In genomic region chr20:9969626-9970025, GRCh38 we compare ENCODE assay signal across 22 cellular contexts.
DNase-seq lines count a peak whose midpoint lies in the region; ATAC-seq, FAIRE-seq and TF ChIP-seq lines count a peak whose summit lies in the region.
"Had no signal": no experiment of that assay in that cellular context is flagged by ENCODE, and none has a peak within 500 bp of the region (broad histone marks: within the 10 kb centered on the region; RNA-seq: fewer than 3 reads in every experiment).

No MANE protein-coding gene starts in this region.

- CTCF ChIA-PET in mammary epithelial cell (lab: Charles Lee; ENCODE audit: low non-redundant PET), result no interaction called here
- CTCF ChIA-PET in IMR-90 (lab: Yijun Ruan, JAX), result no interaction called here

- POLR2A ChIA-PET in IMR-90 (lab: Charles Lee; ENCODE audit: unreplicated experiment), result no interaction called here

- no peak for FAIRE-seq in bronchial epithelial cell (lab: Jason Lieb, UNC)
- FAIRE-seq: D721Med, GM12891, GM18507 had no signal

- H2AFZ ChIP-seq in mammary epithelial cell (ENCODE audit: low read depth, low read length), result no peak overlapping the region
- no peak overlapping the region for H2AFZ ChIP-seq in IMR-90 (replicated peaks; ENCODE audit: low read length, poor library complexity)

- H2AK5ac ChIP-seq in IMR-90 (ENCODE audit: low read depth, low read length), result no peak overlapping the region

- no peak overlapping the region for H4K91ac ChIP-seq in IMR-90 (ENCODE audit: insufficient read depth, low read depth, low read length)

- 100% methylated on average over 1 of the region's 1 CpG for WGBS in mammary epithelial cell (ENCODE audit: low coverage, missing lambda C conversion rate)
- no CpG with 5 or more reads among the region's 1 CpG for WGBS in IMR-90 (ENCODE audit: extremely low coverage in 2 of 2, insufficient read length in 1 of 2), 2 experiments

- BruUV-seq in mammary epithelial cell (replicated peaks; lab: Mats Ljungman, UMichigan), result no TSS peak
- BruUV-seq in IMR-90 (replicated peaks; lab: Mats Ljungman, UMichigan), result no TSS peak

- H3K23ac ChIP-seq in IMR-90 (ENCODE audit: low read depth, low read length), result no peak overlapping the region

- H3K4ac ChIP-seq in IMR-90 (ENCODE audit: low read depth, low read length), result no peak overlapping the region

- no peak overlapping the region for H3K4me2 ChIP-seq in mammary epithelial cell (ENCODE audit: insufficient read depth, low read depth, low read length)
- no peak overlapping the region for H3K4me2 ChIP-seq in IMR-90 (ENCODE audit: low read depth, low read length)
- H3K4me2 ChIP-seq: A549; BLaER1 treated with 17β-estradiol and CSF1 and Interleukin-3, amounts not matched to agents 10 nM and 100 nM had no signal

- no peaks in the 10 kb centered on the region for H3K79me1 ChIP-seq in IMR-90 (ENCODE audit: low read depth in 1 of 2, low read length in 2 of 2)

- no peak overlapping the region for H2AK9ac ChIP-seq in IMR-90 (replicated peaks; ENCODE audit: low read depth, low read length, poor library complexity)

- no peak overlapping the region for H3K4me3 ChIP-seq in mammary epithelial cell (replicated peaks in 1 of 3; ENCODE audit: insufficient read depth in 1 of 3, low read depth in 2 of 3, low read length in 3 of 3)
- H3K4me3 ChIP-seq in breast epithelium, result no peak overlapping the region
- no peak overlapping the region for H3K4me3 ChIP-seq in IMR-90 (ENCODE audit: insufficient read depth, low read depth, low read length)
- H3K4me3 ChIP-seq in bronchial epithelial cell (ENCODE audit: low read depth, low read length), result no peak overlapping the region
- H3K4me3 ChIP-seq in fibroblast of mammary gland (ENCODE audit: control insufficient read depth, low read depth, low read length), result no peak overlapping the region
- H3K4me3 ChIP-seq: A549; BLaER1 treated with 17β-estradiol and CSF1 and Interleukin-3, amounts not matched to agents 10 nM and 100 nM had no signal

- TF ChIP-seq RAD21 in IMR-90 (IDR thresholded peaks at IDR 0.05; ENCODE audit: low read length), result no peak

- H3K9me1 ChIP-seq in IMR-90 (ENCODE audit: insufficient read depth, low read length), result no peaks in the 10 kb centered on the region

- H3K4me1 ChIP-seq in mammary epithelial cell (ENCODE audit: insufficient read depth, low read length), result peaks cover 8% of the 10 kb centered on the region
- no peaks in the 10 kb centered on the region for H3K4me1 ChIP-seq in breast epithelium
- no peaks in the 10 kb centered on the region for H3K4me1 ChIP-seq in IMR-90 (ENCODE audit: control insufficient read depth, insufficient read depth, low read length)
- H3K4me1 ChIP-seq: A549; BLaER1 treated with 17β-estradiol and CSF1 and Interleukin-3, amounts not matched to agents 10 nM and 100 nM had no signal

- H2BK120ac ChIP-seq in IMR-90 (ENCODE audit: low read depth, low read length), result no peak overlapping the region

- H3K9me3 ChIP-seq in mammary epithelial cell (replicated peaks; ENCODE audit: insufficient read depth, low read length) (no peaks in the 10 kb centered on the region), breast epithelium (no peaks in the 10 kb centered on the region), IMR-90 (ENCODE audit: control insufficient read depth, insufficient read depth, low read length) (no peaks in the 10 kb centered on the region)
- H3K9me3 ChIP-seq: A549; BLaER1 treated with 17β-estradiol and CSF1 and Interleukin-3, amounts not matched to agents 10 nM and 100 nM had no signal

- no peaks in the 10 kb centered on the region for H3K79me2 ChIP-seq in mammary epithelial cell (ENCODE audit: insufficient read depth, low read length)

- dilution Hi-C loops in mammary epithelial cell (cut with HindIII; ENCODE audit: low sequenced_read_pairs), result no loop called here
- dilution Hi-C loops in IMR-90 (cut with HindIII; ENCODE audit: low sequenced_read_pairs, unreplicated experiment), result no loop called here

- H3K9ac ChIP-seq in mammary epithelial cell (ENCODE audit: insufficient read depth, low read length), result no peak overlapping the region
- H3K9ac ChIP-seq in IMR-90 (ENCODE audit: low read depth, low read length), result no peak overlapping the region
- H3K9ac ChIP-seq: BLaER1 treated with 17β-estradiol and CSF1 and Interleukin-3, amounts not matched to agents 10 nM and 100 nM had no signal

- no peak overlapping the region for H2BK5ac ChIP-seq in IMR-90 (ENCODE audit: low read depth, low read length, poor library complexity, severe bottlenecking)

- peak; percentile 43 for DNase-seq in mammary epithelial cell
- DNase-seq in breast epithelium (ENCODE audit: low spot score in 2 of 2), result no peak
- DNase-seq in IMR-90, result no peak
- peak; percentile 70 for DNase-seq in bronchial epithelial cell (ENCODE audit: low read depth)
- DNase-seq in fibroblast of mammary gland (ENCODE audit: low read depth), result peak; percentile 25
- no peak for DNase-seq in CD1c-positive myeloid dendritic cell (ENCODE audit: extremely low spot score)
- DNase-seq in NCI-H146 (lab: John Stamatoyannopoulos, UW), result no peak
- DNase-seq in GM13976 (ENCODE audit: low spot score), result no peak
- DNase-seq: AML-193; CD4-positive, alpha-beta memory T cell; CD4-positive, CD25-positive, alpha-beta regulatory T cell; CD8-positive, alpha-beta memory T cell; COR-L47; DMS79 treated with DMSO at 0.1 percent for 48 hours; GF-D8 had no signal

- H3K27ac ChIP-seq in mammary epithelial cell (ENCODE audit: insufficient read depth, low read depth, low read length) (no peak overlapping the region), breast epithelium (no peak overlapping the region), IMR-90 (ENCODE audit: insufficient read depth, low read length) (no peak overlapping the region)
- H3K27ac ChIP-seq: 22Rv1; A549; BLaER1 treated with 17β-estradiol and CSF1 and Interleukin-3, amounts not matched to agents 10 nM and 100 nM; C4-2B had no signal

- intact Hi-C loops in mammary epithelial cell (cut with micrococcal nuclease) (loop anchor here (5.0 kb wide), 1 partner anchor 562 kb away; no protein-coding TSS in a partner anchor), breast epithelium (cut with DNase I; ENCODE audit: low total_unique reads) (no loop called here), IMR-90 (cut with micrococcal nuclease) (loop anchor here (10.0 kb wide), 1 partner anchor 685 kb away; no protein-coding TSS in a partner anchor)

- H3K14ac ChIP-seq in IMR-90 (replicated peaks; ENCODE audit: low read depth, low read length), result no peak overlapping the region

- no peak for TF ChIP-seq POLR2A in breast epithelium (IDR thresholded peaks at IDR 0.05)
- TF ChIP-seq POLR2A in IMR-90 (IDR thresholded peaks at IDR 0.05; ENCODE audit: low read depth, low read length), result no peak

- in situ Hi-C loops in mammary epithelial cell (cut with MboI; ENCODE audit: low sequenced_read_pairs in 2 of 2), result loop anchor here in 1 of 2 donors (10.0 kb wide), 2 partner anchors 345 to 455 kb away; no protein-coding TSS in a partner anchor
- in situ Hi-C loops in IMR-90 (cut with MboI; ENCODE audit: low sequenced_read_pairs), result loop anchor here (10.0 kb wide), 1 partner anchor 1585 kb away; no protein-coding TSS in a partner anchor
- in situ Hi-C loops in GM13976 (cut with MboI; ENCODE audit: low sequenced_read_pairs, unreplicated experiment), result loop anchor here (10.0 kb wide), 1 partner anchor 125 kb away; no protein-coding TSS in a partner anchor

- no peak overlapping the region for H4K8ac ChIP-seq in IMR-90 (ENCODE audit: low read depth in 2 of 2, low read length in 2 of 2)

- no peak overlapping the region for H4K5ac ChIP-seq in IMR-90 (ENCODE audit: low read depth, low read length)

- ATAC-seq in IMR-90 (ENCODE audit: low read depth), result no peak
- ATAC-seq: A549 had no signal

- no peak overlapping the region for H3K56ac ChIP-seq in IMR-90 (ENCODE audit: extremely low read depth, insufficient read depth, low read length)

- H2BK15ac ChIP-seq in IMR-90 (ENCODE audit: low read depth, low read length), result no peak overlapping the region

- TF ChIP-seq CTCF in mammary epithelial cell (conservative IDR thresholded peaks at IDR 0.05 in 1 of 2, IDR thresholded peaks at IDR 0.05 in 1 of 2; ENCODE audit: extremely low read depth in 1 of 2, insufficient read depth in 1 of 2, low read depth in 1 of 2, low read length in 2 of 2) (no peak), breast epithelium (IDR thresholded peaks at IDR 0.05) (no peak), IMR-90 (conservative IDR thresholded peaks at IDR 0.05; ENCODE audit: low read depth, low read length) (no peak), bronchial epithelial cell (IDR thresholded peaks at IDR 0.05; ENCODE audit: insufficient read depth, low read length, severe bottlenecking) (no peak), fibroblast of mammary gland (conservative IDR thresholded peaks at IDR 0.05; ENCODE audit: control insufficient read depth, insufficient read depth, low read depth, low read length) (no peak), GM13976 (IDR thresholded peaks at IDR 0.05; ENCODE audit: borderline replicate concordance, control extremely low read depth, extremely low read depth, insufficient read depth, missing control alignments) (no peak)

- H3K27me3 ChIP-seq in mammary epithelial cell (ENCODE audit: insufficient read depth, low read length), result no peaks in the 10 kb centered on the region
- H3K27me3 ChIP-seq in breast epithelium, result no peaks in the 10 kb centered on the region
- H3K27me3 ChIP-seq in IMR-90 (ENCODE audit: control insufficient read depth, insufficient read depth, low read length), result peaks cover 14% of the 10 kb centered on the region
- no peaks in the 10 kb centered on the region for H3K27me3 ChIP-seq in bronchial epithelial cell (ENCODE audit: control insufficient read depth, insufficient read depth, low read length)
- H3K27me3 ChIP-seq: BLaER1 treated with 17β-estradiol and CSF1 and Interleukin-3, amounts not matched to agents 10 nM and 100 nM had no signal

- H4K20me1 ChIP-seq in mammary epithelial cell (ENCODE audit: insufficient read depth, low read length), result no peaks in the 10 kb centered on the region
- no peaks in the 10 kb centered on the region for H4K20me1 ChIP-seq in IMR-90 (ENCODE audit: insufficient read depth, low read length)
- H4K20me1 ChIP-seq: BLaER1 treated with 17β-estradiol and CSF1 and Interleukin-3, amounts not matched to agents 10 nM and 100 nM had no signal

- no peak overlapping the region for H2BK20ac ChIP-seq in IMR-90 (ENCODE audit: low read depth, low read length)

- H3K18ac ChIP-seq in IMR-90 (ENCODE audit: low read depth, low read length), result no peak overlapping the region

- H3K36me3 ChIP-seq in mammary epithelial cell (ENCODE audit: insufficient read depth, low read length), result no peaks in the 10 kb centered on the region
- no peaks in the 10 kb centered on the region for H3K36me3 ChIP-seq in breast epithelium
- no peaks in the 10 kb centered on the region for H3K36me3 ChIP-seq in IMR-90 (ENCODE audit: control insufficient read depth, insufficient read depth, low read length)
- H3K36me3 ChIP-seq in bronchial epithelial cell (ENCODE audit: control insufficient read depth, insufficient read depth, low read length), result no peaks in the 10 kb centered on the region
- H3K36me3 ChIP-seq: BLaER1 treated with 17β-estradiol and CSF1 and Interleukin-3, amounts not matched to agents 10 nM and 100 nM had no signal

TF ChIP-seq in IMR-90, 13 proteins besides CTCF, POLR2A, EP300 and RAD21:
- TF ChIP-seq CEBPB (IDR thresholded peaks at IDR 0.05; ENCODE audit: low read depth, low read length) (0 out of 2 replicates have a peak, but pooled peaks have one; percentile 18), SMC3 (IDR thresholded peaks at IDR 0.05; ENCODE audit: low read depth, low read length) (no peak)

Comparison
In these comparisons a context has a peak if more than half of its experiments do, and no peak if none do; other contexts are left out.
1. DNase-seq: peak in mammary epithelial cell (single experiment), bronchial epithelial cell (single experiment) and fibroblast of mammary gland (single experiment); none in breast epithelium (0 of 2), IMR-90 (single experiment), CD1c-positive myeloid dendritic cell (single experiment), NCI-H146 (single experiment) and GM13976 (single experiment).